ENCODE assay signal across 39 cellular contexts in genomic region chrX:149846789-149847188, GRCh38. TPM values are rescaled to one million over a fixed set of nuclear protein-coding genes. Genes with fewer than 3 reads are reported as not detected.
"Had no signal": no experiment of that assay in that cellular context is flagged by ENCODE, and none has a peak within 500 bp of the region (broad histone marks: within the 10 kb centered on the region; RNA-seq: fewer than 3 reads in every experiment).

No MANE protein-coding gene starts in this region.

- H3K4me1 ChIP-seq: adrenal gland, body of pancreas, breast epithelium had no signal

- H3K9me3 Mint-ChIP-seq: activated B cell treated with CpG ODN at 0.5 μM for 24 hours; activated CD4-positive, alpha-beta memory T cell treated with anti-CD3 and anti-CD28 coated beads for 36 hours; activated CD8-positive, alpha-beta T cell treated with anti-CD3 and anti-CD28 coated beads for 36 hours; activated naive CD4-positive, alpha-beta T cell treated with anti-CD3 and anti-CD28 coated beads for 36 hours; activated naive CD4-positive, alpha-beta T cell treated with anti-CD3 and anti-CD28 coated beads, Interleukin-2, amount 50 U/mL, for 72 hours; activated T-cell treated with anti-CD3 and anti-CD28 coated beads, Interleukin-2, amount 50 U/mL, for 4 hours; activated T-cell treated with anti-CD3 and anti-CD28 coated beads, Interleukin-2, amount 50 U/mL, for 72 hours; activated T-helper 1 cell treated with anti-CD3 and anti-CD28 coated beads, Interleukin-12 subunit alpha, Interleukin-12 subunit beta, Interleukin-2, Interleukin-4 antibody, amounts not matched to agents 30 ng/mL and 10 ng/mL and 1 ng/mL, durations not matched to agents 14 hours and 24 hours and 36 hours; activated T-helper 17 cell treated with anti-CD3 and anti-CD28 coated beads, Interleukin-2, amount 50 U/mL, for 72 hours; T-helper 1 cell treated with Interleukin-12 subunit alpha and Interleukin-12 subunit beta and Interleukin-4 antibody, amounts not matched to agents 30 μg/mL and 1 μg/mL, for 36 hours; T-helper 2 cell treated with Interferon-gamma antibody and Interleukin-4, amounts not matched to agents 5 μg/mL and 100 μg/mL, for 36 hours had no signal

- H3K27me3 ChIP-seq: body of pancreas, brain microvascular endothelial cell had no signal

- H3K4me1 Mint-ChIP-seq: activated B cell treated with CpG ODN at 0.5 μM for 24 hours; activated CD4-positive, alpha-beta T cell treated with anti-CD3 and anti-CD28 coated beads, Interleukin-2, amount 10 ng/mL, durations not matched to agents 24 days and 14 days; activated T-helper 17 cell treated with anti-CD3 and anti-CD28 coated beads, Interleukin-2, amount 50 U/mL, for 72 hours had no signal

- H3K36me3 ChIP-seq: adrenal gland, brain microvascular endothelial cell, breast epithelium had no signal

- H3K27ac ChIP-seq: adrenal gland, body of pancreas, brain microvascular endothelial cell, breast epithelium, VCaP had no signal

- H3K27ac Mint-ChIP-seq: activated B cell treated with CpG ODN at 0.5 μM for 24 hours; activated CD4-positive, alpha-beta memory T cell treated with anti-CD3 and anti-CD28 coated beads for 36 hours; activated CD4-positive, alpha-beta T cell treated with anti-CD3 and anti-CD28 coated beads, Interleukin-2, amount 10 ng/mL, durations not matched to agents 24 days and 14 days; activated CD8-positive, alpha-beta T cell treated with anti-CD3 and anti-CD28 coated beads for 36 hours; activated naive CD4-positive, alpha-beta T cell treated with anti-CD3 and anti-CD28 coated beads for 36 hours; activated naive CD4-positive, alpha-beta T cell treated with anti-CD3 and anti-CD28 coated beads, Interleukin-2, amount 50 U/mL, for 72 hours; activated naive CD8-positive, alpha-beta T cell treated with anti-CD3 and anti-CD28 coated beads for 36 hours; activated T-cell treated with anti-CD3 and anti-CD28 coated beads, Interleukin-2, amount 50 U/mL, for 72 hours; activated T-helper 1 cell treated with anti-CD3 and anti-CD28 coated beads, Interleukin-12 subunit alpha, Interleukin-12 subunit beta, Interleukin-2, Interleukin-4 antibody, amounts not matched to agents 30 ng/mL and 10 ng/mL and 1 ng/mL, durations not matched to agents 14 hours and 24 hours and 36 hours; activated T-helper 17 cell treated with anti-CD3 and anti-CD28 coated beads, Interleukin-2, amount 50 U/mL, for 72 hours; T-helper 1 cell treated with Interleukin-12 subunit alpha and Interleukin-12 subunit beta and Interleukin-4 antibody, amounts not matched to agents 30 μg/mL and 1 μg/mL, for 36 hours; T-helper 2 cell treated with Interferon-gamma antibody and Interleukin-4, amounts not matched to agents 5 μg/mL and 100 μg/mL, for 36 hours had no signal

- H3K36me3 Mint-ChIP-seq: activated CD4-positive, alpha-beta memory T cell treated with anti-CD3 and anti-CD28 coated beads for 36 hours; activated naive CD4-positive, alpha-beta T cell treated with anti-CD3 and anti-CD28 coated beads, Interleukin-2, amount 50 U/mL, for 72 hours had no signal

- H3K4me3 Mint-ChIP-seq: activated B cell treated with CpG ODN at 0.5 μM for 24 hours; activated CD4-positive, alpha-beta memory T cell treated with anti-CD3 and anti-CD28 coated beads for 36 hours; activated CD4-positive, alpha-beta T cell treated with anti-CD3 and anti-CD28 coated beads, Interleukin-2, amount 10 ng/mL, durations not matched to agents 24 days and 14 days; activated CD8-positive, alpha-beta T cell treated with anti-CD3 and anti-CD28 coated beads for 36 hours; activated naive CD4-positive, alpha-beta T cell treated with anti-CD3 and anti-CD28 coated beads for 36 hours; activated naive CD8-positive, alpha-beta T cell treated with anti-CD3 and anti-CD28 coated beads for 36 hours; activated T-cell treated with anti-CD3 and anti-CD28 coated beads, Interleukin-2, amount 50 U/mL, for 4 hours; activated T-cell treated with anti-CD3 and anti-CD28 coated beads, Interleukin-2, amount 50 U/mL, for 72 hours; activated T-helper 1 cell treated with anti-CD3 and anti-CD28 coated beads, Interleukin-12 subunit alpha, Interleukin-12 subunit beta, Interleukin-2, Interleukin-4 antibody, amounts not matched to agents 30 ng/mL and 10 ng/mL and 1 ng/mL, durations not matched to agents 14 hours and 24 hours and 36 hours; activated T-helper 17 cell treated with anti-CD3 and anti-CD28 coated beads, Interleukin-2, amount 50 U/mL, for 72 hours; T-helper 1 cell treated with Interleukin-12 subunit alpha and Interleukin-12 subunit beta and Interleukin-4 antibody, amounts not matched to agents 30 μg/mL and 1 μg/mL, for 36 hours; T-helper 2 cell treated with Interferon-gamma antibody and Interleukin-4, amounts not matched to agents 5 μg/mL and 100 μg/mL, for 36 hours had no signal

- DNase-seq: activated B cell treated with CpG ODN at 0.5 μM for 24 hours; activated CD4-positive, alpha-beta memory T cell treated with anti-CD3 and anti-CD28 coated beads for 36 hours; activated CD4-positive, alpha-beta T cell treated with anti-CD3 and anti-CD28 coated beads for 4 hours; activated CD4-positive, alpha-beta T cell treated with anti-CD3 and anti-CD28 coated beads, Interleukin-2, amount 10 ng/mL, durations not matched to agents 24 days and 14 days; activated CD4-positive, alpha-beta T cell treated with anti-CD3 and anti-CD28 coated beads, Interleukin-2, amount 50 U/mL, for 1 hour; activated CD4-positive, alpha-beta T cell treated with anti-CD3 and anti-CD28 coated beads, Interleukin-2, amount 50 U/mL, for 4 hours; activated CD4-positive, CD25-positive, alpha-beta regulatory T cell treated with anti-CD3 and anti-CD28 coated beads, Interleukin-2, amount 50 U/mL, for 72 hours; activated CD8-positive, alpha-beta memory T cell treated with anti-CD3 and anti-CD28 coated beads, Interleukin-2, amount 50 U/mL, for 4 hours; activated CD8-positive, alpha-beta T cell treated with anti-CD3 and anti-CD28 coated beads for 36 hours; activated effector memory CD4-positive, alpha-beta T cell treated with anti-CD3 and anti-CD28 coated beads, Interleukin-2, amount 50 U/mL, for 16 hours; activated gamma-delta T cell treated with Interleukin-2 at 50 U/mL for 16 hours; activated naive CD4-positive, alpha-beta T cell; activated naive CD4-positive, alpha-beta T cell treated with anti-CD3 and anti-CD28 coated beads for 36 hours; activated naive CD4-positive, alpha-beta T cell treated with anti-CD3 and anti-CD28 coated beads, Interleukin-2, amount 50 U/mL, for 16 hours; activated naive CD8-positive, alpha-beta T cell treated with anti-CD3 and anti-CD28 coated beads for 36 hours; activated T-cell treated with anti-CD3 and anti-CD28 coated beads for 4 hours; activated T-cell treated with anti-CD3 and anti-CD28 coated beads, Interleukin-2, amount 50 U/mL, for 1 hour; activated T-cell treated with anti-CD3 and anti-CD28 coated beads, Interleukin-2, amount 50 U/mL, for 4 hours; activated T-cell treated with anti-CD3 and anti-CD28 coated beads, Interleukin-2, amount 50 U/mL, for 72 hours; adrenal gland; amniotic stem cell; aorta; body of pancreas; brain microvascular endothelial cell; central memory CD4-positive, alpha-beta T cell; T-helper 1 cell; T-helper 2 cell; T-helper 9 cell had no signal

- H3K4me3 ChIP-seq: adrenal gland, body of pancreas, breast epithelium had no signal

- H3K9me3 ChIP-seq: adrenal gland, body of pancreas had no signal

RNA-seq across cellular contexts. Expression of gene MAGEA8, which starts 34.2 kb away (rescaled TPM):
- total RNA-seq: activated B cell treated with CpG ODN at 0.5 μM for 24 hours; activated CD4-positive, alpha-beta memory T cell treated with anti-CD3 and anti-CD28 coated beads for 36 hours; activated CD4-positive, alpha-beta T cell treated with anti-CD3 and anti-CD28 coated beads, Interleukin-2, amount 10 ng/mL, durations not matched to agents 24 days and 14 days; activated CD8-positive, alpha-beta memory T cell treated with anti-CD3 and anti-CD28 coated beads for 36 hours; activated CD8-positive, alpha-beta T cell treated with anti-CD3 and anti-CD28 coated beads for 36 hours; activated naive CD4-positive, alpha-beta T cell treated with anti-CD3 and anti-CD28 coated beads for 36 hours; activated naive CD4-positive, alpha-beta T cell treated with anti-CD3 and anti-CD28 coated beads, Interleukin-2, amount 50 U/mL, for 72 hours; activated naive CD8-positive, alpha-beta T cell treated with anti-CD3 and anti-CD28 coated beads for 36 hours; activated T-cell treated with anti-CD3 and anti-CD28 coated beads, Interleukin-2, amount 50 U/mL, for 4 hours; activated T-cell treated with anti-CD3 and anti-CD28 coated beads, Interleukin-2, amount 50 U/mL, for 72 hours; activated T-helper 1 cell treated with anti-CD3 and anti-CD28 coated beads, Interleukin-12 subunit alpha, Interleukin-12 subunit beta, Interleukin-2, Interleukin-4 antibody, amounts not matched to agents 30 ng/mL and 10 ng/mL and 1 ng/mL, durations not matched to agents 14 hours and 24 hours and 36 hours; activated T-helper 17 cell treated with anti-CD3 and anti-CD28 coated beads, Interleukin-2, amount 50 U/mL, for 72 hours; adrenal gland; aorta; astrocyte; body of pancreas; breast epithelium; cardiac septum; cerebellum had no signal
